Comparison of ENCODE assay signal across 17 cellular contexts in the genomic region with DNA sequence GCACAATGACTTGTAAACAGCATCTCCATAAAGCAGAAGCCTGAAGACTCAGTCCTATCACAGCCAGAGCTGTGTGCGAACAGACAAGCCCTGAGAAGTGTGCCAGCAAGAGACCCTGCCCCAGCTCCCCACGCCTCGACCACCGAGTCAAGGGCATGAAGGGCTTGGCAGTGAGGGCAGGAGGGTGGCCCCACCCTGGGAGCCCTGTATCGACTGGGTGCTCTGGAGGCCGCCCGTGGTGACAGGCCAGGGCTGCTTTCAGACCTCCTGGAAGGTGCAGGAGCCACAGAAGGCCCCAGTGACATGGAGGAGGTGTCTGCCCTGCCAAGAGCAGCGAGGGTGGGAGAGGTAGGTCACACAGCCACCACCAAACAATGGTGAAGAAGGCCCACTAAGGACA.
A peak's percentile ranks its signal among the peaks of the same experiment; 100 is the strongest.
DNase-seq lines count a peak whose midpoint lies in the region; ATAC-seq, FAIRE-seq and TF ChIP-seq lines count a peak whose summit lies in the region.
"Had no signal": no experiment of that assay in that cellular context is flagged by ENCODE, and none has a peak within 500 bp of the region (broad histone marks: within the 10 kb centered on the region; RNA-seq: fewer than 3 reads in every experiment).

No MANE protein-coding gene starts in this region.

- H3K9me3 ChIP-seq in HepG2 (ENCODE audit: low read length) (no peaks in the 10 kb centered on the region), right lobe of liver (no peaks in the 10 kb centered on the region), kidney (ENCODE audit: control insufficient read depth in 1 of 2, low read length in 2 of 2) (no peaks in the 10 kb centered on the region), transverse colon (no peaks in the 10 kb centered on the region)
- H3K9me3 ChIP-seq: mucosa of descending colon, pancreas had no signal

- H3K9ac ChIP-seq in HepG2 (ENCODE audit: insufficient read depth, low read depth, low read length) (no peak overlapping the region), kidney (ENCODE audit: low read length in 2 of 2) (no peak overlapping the region)

- H3K27ac ChIP-seq in HepG2 (ENCODE audit: extremely low read length, insufficient read depth, low read length) (no peak overlapping the region), right lobe of liver (no peak overlapping the region), kidney (ENCODE audit: low read depth in 2 of 2, low read length in 2 of 2) (no peak overlapping the region), transverse colon (no peak overlapping the region)
- H3K27ac ChIP-seq: coronary artery, pancreas had no signal

- H3K36me3 ChIP-seq in HepG2 (replicated peaks in 1 of 2; ENCODE audit: control insufficient read depth in 1 of 2, insufficient read depth in 2 of 2, low read length in 2 of 2) (peaks cover 0 to 15% of the 10 kb centered on the region in 2 experiments; a peak in 2 of 5 replicates), right lobe of liver (no peaks in the 10 kb centered on the region), kidney (ENCODE audit: control insufficient read depth in 1 of 2, insufficient read depth in 2 of 2, low read length in 2 of 2) (no peaks in the 10 kb centered on the region), transverse colon (no peaks in the 10 kb centered on the region)
- H3K36me3 ChIP-seq: pancreas had no signal

- peaks cover 40% of the 10 kb centered on the region for H3K4me1 Mint-ChIP-seq in type B pancreatic cell (ENCODE audit: unreplicated experiment)

- CTCF ChIA-PET in HepG2 (lab: Yijun Ruan, JAX; ENCODE audit: low intra/inter-chr PET ratio, low total read pairs): no interaction called here

- TF ChIP-seq CTCF in HepG2 (CRISPR knock-in tag; IDR thresholded peaks at IDR 0.05) (no peak), right lobe of liver (IDR thresholded peaks at IDR 0.05) (no peak), kidney (IDR thresholded peaks at IDR 0.05; ENCODE audit: borderline replicate concordance, extremely low read depth, insufficient read depth) (no peak), type B pancreatic cell (conservative IDR thresholded peaks at IDR 0.05) (no peak), transverse colon (IDR thresholded peaks at IDR 0.05) (no peak)

- BruUV-seq in HepG2 (replicated peaks; lab: Mats Ljungman, UMichigan): no TSS peak

- intact Hi-C loops in HepG2 (cut with micrococcal nuclease; ENCODE audit: unreplicated experiment): no loop called here
- intact Hi-C loops in right lobe of liver (cut with DNase I): no loop called here
- intact Hi-C loops in kidney (cut with DNase I): no loop called here
- intact Hi-C loops in transverse colon (cut with DNase I; ENCODE audit: low total_unique reads): no loop called here

- no peaks in the 10 kb centered on the region for H3K27me3 ChIP-seq in HepG2 (ENCODE audit: control insufficient read depth in 1 of 2, insufficient read depth in 2 of 2, low read length in 2 of 2)
- H3K27me3 ChIP-seq in right lobe of liver: no peaks in the 10 kb centered on the region
- no peaks in the 10 kb centered on the region for H3K27me3 ChIP-seq in transverse colon
- H3K27me3 ChIP-seq: pancreas had no signal

- H3K27me3 Mint-ChIP-seq in type B pancreatic cell: no peaks in the 10 kb centered on the region

- no peak overlapping the region for H3K4me3 Mint-ChIP-seq in type B pancreatic cell

- peak overlapping the region; percentile 86 to 87 for H3K27ac Mint-ChIP-seq in activated naive CD4-positive, alpha-beta T cell treated with anti-CD3 and anti-CD28 coated beads, Interleukin-2, amount 50 U/mL, for 72 hours
- peak overlapping the region; percentile 76 for H3K27ac Mint-ChIP-seq in type B pancreatic cell

- POLR2A ChIA-PET in HepG2 (lab: Yijun Ruan, JAX): no interaction called here

- peaks cover 5 to 18% of the 10 kb centered on the region in 2 donors for H3K36me3 Mint-ChIP-seq in activated naive CD4-positive, alpha-beta T cell treated with anti-CD3 and anti-CD28 coated beads, Interleukin-2, amount 50 U/mL, for 72 hours
- peaks cover 4% of the 10 kb centered on the region for H3K36me3 Mint-ChIP-seq in type B pancreatic cell

- no peaks in the 10 kb centered on the region for H3K9me3 Mint-ChIP-seq in activated naive CD4-positive, alpha-beta T cell treated with anti-CD3 and anti-CD28 coated beads, Interleukin-2, amount 50 U/mL, for 72 hours
- H3K9me3 Mint-ChIP-seq in type B pancreatic cell: no peaks in the 10 kb centered on the region

- H2AFZ ChIP-seq in HepG2 (ENCODE audit: low read length): no peak overlapping the region

- TF ChIP-seq EP300 in HepG2 (IDR thresholded peaks at IDR 0.05; ENCODE audit: low read depth in 2 of 2, low read length in 2 of 2) (no peak), HepG2 (CRISPR knock-in tag; IDR thresholded peaks at IDR 0.05; ENCODE audit: borderline replicate concordance) (no peak), transverse colon (IDR thresholded peaks at IDR 0.05; ENCODE audit: low read depth) (no peak)

- ATAC-seq in HepG2 (no peak), right lobe of liver (no peak), GM21447 (IDR thresholded peaks at IDR 0.05; ENCODE audit: unreplicated experiment) (no peak)
- ATAC-seq in activated naive CD4-positive, alpha-beta T cell treated with anti-CD3 and anti-CD28 coated beads, Interleukin-2, amount 50 U/mL, for 72 hours: no peak
- ATAC-seq: mucosa of descending colon, pancreas had no signal

- DNase-seq in HepG2 (ENCODE audit: low spot score) (no peak), right lobe of liver (no peak), kidney (peak; percentile 57), type B pancreatic cell (ENCODE audit: extremely low spot score, unreplicated experiment) (no peak), islet precursor cell (no peak), transverse colon (no peak)
- no peak for DNase-seq in activated naive CD4-positive, alpha-beta T cell treated with anti-CD3 and anti-CD28 coated beads, Interleukin-2, amount 50 U/mL, for 72 hours (ENCODE audit: low spot score in 2 of 2)
- DNase-seq: DMS53; KBM-7; NCI-H2107; SHP77 treated with DMSO at 0.1 percent for 48 hours; stimulated activated CD4-positive, alpha-beta T cell treated with anti-CD3 and anti-CD28 coated beads, Interleukin-2, amount 100 ng/mL, for 48 hours had no signal

- no peak overlapping the region for H3K4me3 ChIP-seq in HepG2 (replicated peaks in 1 of 3; ENCODE audit: insufficient read depth in 1 of 3, low read depth in 2 of 3, low read length in 3 of 3)
- no peak overlapping the region for H3K4me3 ChIP-seq in right lobe of liver
- no peak overlapping the region for H3K4me3 ChIP-seq in kidney (ENCODE audit: low read length in 2 of 2)
- no peak overlapping the region for H3K4me3 ChIP-seq in transverse colon
- H3K4me3 ChIP-seq: coronary artery, mucosa of descending colon, pancreas had no signal

- FAIRE-seq in HepG2 (lab: Jason Lieb, UNC): no peak
- FAIRE-seq in kidney (lab: Jason Lieb, UNC): no peak
- FAIRE-seq: frontal cortex, pancreas had no signal

- H3K79me2 ChIP-seq in HepG2 (ENCODE audit: insufficient read depth, low read length): peaks cover 90% of the 10 kb centered on the region

- no peak for TF ChIP-seq POLR2A in HepG2 (IDR thresholded peaks at IDR 0.05; ENCODE audit: insufficient read depth in 1 of 2, low read depth in 2 of 2, low read length in 2 of 2)
- no peak for TF ChIP-seq POLR2A in right lobe of liver (IDR thresholded peaks at IDR 0.05)
- no peak for TF ChIP-seq POLR2A in transverse colon (IDR thresholded peaks at IDR 0.05)

- peaks cover 89% of the 10 kb centered on the region for H4K20me1 ChIP-seq in HepG2 (ENCODE audit: insufficient read depth, low read length)

- H3K4me2 ChIP-seq in HepG2 (ENCODE audit: low read depth, low read length): no peak overlapping the region

- in situ Hi-C loops in HepG2 (cut with HindIII; ENCODE audit: extremely low pct_ligation_motif_present, low pct_unique_long_range_greater_than_20kb) (no loop called here), transverse colon (cut with MboI; ENCODE audit: low pct_ligation_motif_present in 1 of 4, low pct_unique_long_range_greater_than_20kb in 1 of 4, low sequenced_read_pairs in 3 of 4) (no loop called here)

- TF ChIP-seq RAD21 in HepG2 (CRISPR knock-in tag; IDR thresholded peaks at IDR 0.05): no peak

- H3K4me1 ChIP-seq in HepG2 (ENCODE audit: insufficient read depth, low read length) (peaks cover 37% of the 10 kb centered on the region), right lobe of liver (peaks cover 0 to 32% (median 16%) of the 10 kb centered on the region in 4 donors), kidney (ENCODE audit: control insufficient read depth in 1 of 2, insufficient read depth in 1 of 2, low read depth in 1 of 2, low read length in 2 of 2) (peaks cover 20% of the 10 kb centered on the region in 2 donors), transverse colon (peaks cover 11 to 54% (median 23%) of the 10 kb centered on the region in 4 donors)

- 93% methylated on average over 7 of the region's 8 CpGs for whole genome bisulfite sequencing in HepG2 (ENCODE audit: low lambda C conversion rate)
- WGBS in right lobe of liver (ENCODE audit: insufficient coverage, low coverage, low lambda C conversion rate, missing lambda C conversion rate): 77% methylated on average over 4 of the region's 8 CpGs
- 80% methylated on average over 8 of the region's 8 CpGs; no CpG with 5 or more reads in 1 of the 2 donors for WGBS in transverse colon (ENCODE audit: low coverage in 1 of 2), 2 donors

TF ChIP-seq in HepG2, 621 proteins besides CTCF, POLR2A, EP300 and RAD21 (continues in another document):
- TF ChIP-seq PHF8 (CRISPR knock-in tag; IDR thresholded peaks at IDR 0.05) (no peak), XRCC5 (optimal IDR thresholded peaks at IDR 0.05; ENCODE audit: low read length) (no peak), GTF2F1 (IDR thresholded peaks at IDR 0.05; ENCODE audit: low read length) (no peak), RBM22 (optimal IDR thresholded peaks at IDR 0.05; ENCODE audit: low read length) (peak; percentile 6), ZNF235 (CRISPR knock-in tag; IDR thresholded peaks at IDR 0.05; ENCODE audit: borderline replicate concordance) (no peak), U2AF2 (IDR thresholded peaks at IDR 0.05; ENCODE audit: low read depth, low read length) (no peak), ZNF460 (CRISPR knock-in tag; IDR thresholded peaks at IDR 0.05; ENCODE audit: borderline replicate concordance) (no peak), ZNF274 (CRISPR knock-in tag; IDR thresholded peaks at IDR 0.05) (0 out of 2 replicates have a peak, but pooled peaks have one; percentile 17), POLR2G (IDR thresholded peaks at IDR 0.05; ENCODE audit: low read depth, low read length) (0 out of 2 replicates have a peak, but pooled peaks have one; percentile 28), SIN3A (IDR thresholded peaks at IDR 0.05; ENCODE audit: borderline replicate concordance, low read depth, low read length) (no peak), CAMTA2 (CRISPR knock-in tag; IDR thresholded peaks at IDR 0.05; ENCODE audit: borderline replicate concordance) (no peak), SIX1 (CRISPR knock-in tag; IDR thresholded peaks at IDR 0.05; ENCODE audit: borderline replicate concordance) (no peak), RBFOX2 (IDR thresholded peaks at IDR 0.05; ENCODE audit: low read depth, low read length) (no peak), ZNF790 (CRISPR knock-in tag; IDR thresholded peaks at IDR 0.05; ENCODE audit: borderline replicate concordance) (no peak)
